10 cellular contexts compared by ENCODE assay signal in the genomic region with DNA sequence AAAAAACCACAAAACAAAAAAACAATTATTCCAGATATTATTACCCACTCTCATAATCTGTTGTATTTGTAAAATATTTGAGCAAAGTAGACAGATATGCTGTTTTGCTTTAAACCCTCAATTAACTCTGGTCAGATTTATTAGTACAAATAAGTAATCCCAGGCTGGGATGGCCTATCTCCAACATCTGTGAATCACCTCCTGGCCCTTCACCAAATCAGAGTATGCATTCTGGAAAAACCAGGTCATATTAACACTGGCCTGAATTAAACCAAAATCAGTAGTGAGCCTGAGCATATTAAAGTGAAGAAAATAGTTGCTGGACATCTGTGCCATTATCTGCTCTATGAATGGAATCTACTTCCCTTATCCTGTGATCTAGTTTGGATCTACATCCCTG. TPM values are rescaled to one million over a fixed set of nuclear protein-coding genes. Genes with fewer than 3 reads are reported as not detected.
DNase-seq lines count a peak whose midpoint lies in the region; ATAC-seq, FAIRE-seq and TF ChIP-seq lines count a peak whose summit lies in the region.
"Had no signal": no experiment of that assay in that cellular context is flagged by ENCODE, and none has a peak within 500 bp of the region (broad histone marks: within the 10 kb centered on the region; RNA-seq: fewer than 3 reads in every experiment).

No MANE protein-coding gene starts in this region.

- H3K4me3 ChIP-seq in body of pancreas (no peak overlapping the region), keratinocyte (ENCODE audit: control insufficient read depth in 2 of 3, extremely low read depth in 1 of 3, insufficient read depth in 2 of 3, low read depth in 1 of 3, low read length in 3 of 3) (no peak overlapping the region), upper lobe of left lung (no peak overlapping the region)

- H3K4me3 Mint-ChIP-seq in activated T-cell treated with anti-CD3 and anti-CD28 coated beads, Interleukin-2, amount 50 U/mL, for 24 hours: no peak overlapping the region
- H3K4me3 Mint-ChIP-seq: IgD-negative memory B cell had no signal

- peaks cover 17% of the 10 kb centered on the region for H3K79me2 ChIP-seq in keratinocyte (ENCODE audit: control insufficient read depth, insufficient read depth, low read length)

- FAIRE-seq in keratinocyte (lab: Jason Lieb, UNC): peak; percentile 78

- no peaks in the 10 kb centered on the region for H3K27me3 ChIP-seq in body of pancreas
- no peaks in the 10 kb centered on the region for H3K27me3 ChIP-seq in keratinocyte (ENCODE audit: control insufficient read depth, extremely low read depth, insufficient read depth, low read length)
- H3K27me3 ChIP-seq in upper lobe of left lung: no peaks in the 10 kb centered on the region
- H3K27me3 ChIP-seq: BE2C had no signal

- TF ChIP-seq POLR2A in body of pancreas (IDR thresholded peaks at IDR 0.05) (no peak), upper lobe of left lung (IDR thresholded peaks at IDR 0.05) (no peak)

- ATAC-seq in body of pancreas (peak; percentile 86), upper lobe of left lung (ENCODE audit: low FRiP score in 2 of 2) (peak in 1 of 2 donors; percentile 76)

- peaks cover 53% of the 10 kb centered on the region for H3K4me1 ChIP-seq in body of pancreas
- H3K4me1 ChIP-seq in keratinocyte (ENCODE audit: control insufficient read depth, extremely low read depth, insufficient read depth, low read length): peaks cover 26% of the 10 kb centered on the region
- peaks cover 35 to 49% (median 46%) of the 10 kb centered on the region in 4 donors for H3K4me1 ChIP-seq in upper lobe of left lung

- no peaks in the 10 kb centered on the region for H4K20me1 ChIP-seq in keratinocyte (ENCODE audit: control insufficient read depth, extremely low read depth, insufficient read depth, low read length)

- no peaks in the 10 kb centered on the region for H3K9me3 Mint-ChIP-seq in activated T-cell treated with anti-CD3 and anti-CD28 coated beads, Interleukin-2, amount 50 U/mL, for 24 hours
- H3K9me3 Mint-ChIP-seq: IgD-negative memory B cell had no signal

- no peak overlapping the region for H2AFZ ChIP-seq in keratinocyte (ENCODE audit: control insufficient read depth, low read length)

- H3K36me3 Mint-ChIP-seq in activated T-cell treated with anti-CD3 and anti-CD28 coated beads, Interleukin-2, amount 50 U/mL, for 24 hours (ENCODE audit: low read depth): peaks cover 85% of the 10 kb centered on the region

- dilution Hi-C loops in keratinocyte (cut with MboI; ENCODE audit: extremely low pct_ligation_motif_present, low sequenced_read_pairs): no loop called here

- peaks cover 57% of the 10 kb centered on the region for H3K4me1 Mint-ChIP-seq in activated T-cell treated with anti-CD3 and anti-CD28 coated beads, Interleukin-2, amount 50 U/mL, for 24 hours (ENCODE audit: low read depth)

- H3K36me3 ChIP-seq in body of pancreas (replicated peaks in 1 of 2; ENCODE audit: insufficient read depth in 1 of 2, low read depth in 2 of 2) (peaks cover 9 to 15% of the 10 kb centered on the region in 2 donors), keratinocyte (ENCODE audit: control insufficient read depth in 2 of 2, extremely low read depth in 1 of 2, insufficient read depth in 2 of 2, low read length in 2 of 2) (peaks cover 18 to 26% of the 10 kb centered on the region in 2 experiments), upper lobe of left lung (peaks cover 11 to 54% (median 43%) of the 10 kb centered on the region in 4 donors)

- intact Hi-C loops in body of pancreas (cut with DNase I): no loop called here

- TF ChIP-seq EP300 in upper lobe of left lung (IDR thresholded peaks at IDR 0.05): no peak

- peak overlapping the region; percentile 2 for H3K4me2 ChIP-seq in keratinocyte (ENCODE audit: control insufficient read depth, extremely low read depth, insufficient read depth, low read depth, low read length)

- TF ChIP-seq CTCF in body of pancreas (IDR thresholded peaks at IDR 0.05) (no peak), keratinocyte (optimal IDR thresholded peaks at IDR 0.05 in 1 of 3, IDR thresholded peaks at IDR 0.05 in 1 of 3, conservative IDR thresholded peaks at IDR 0.05 in 1 of 3; ENCODE audit: extremely low read depth in 1 of 3, insufficient read depth in 2 of 3, low read length in 3 of 3) (no peak), upper lobe of left lung (IDR thresholded peaks at IDR 0.05) (no peak)

- H3K9me1 ChIP-seq in keratinocyte (ENCODE audit: control insufficient read depth, extremely low read depth, insufficient read depth, low read length): peaks cover 2% of the 10 kb centered on the region

- H3K27me3 Mint-ChIP-seq in activated T-cell treated with anti-CD3 and anti-CD28 coated beads, Interleukin-2, amount 50 U/mL, for 24 hours: no peaks in the 10 kb centered on the region
- H3K27me3 Mint-ChIP-seq: IgD-negative memory B cell had no signal

- no peak for DNase-seq in activated T-cell treated with anti-CD3 and anti-CD28 coated beads, Interleukin-2, amount 50 U/mL, for 24 hours
- DNase-seq in activated T-cell treated with anti-CD3 and anti-CD28 coated beads for 4 hours (no peak), body of pancreas (peak; percentile 67 to 82 (median 76)), keratinocyte (ENCODE audit: low read depth, low spot score) (no peak), upper lobe of left lung (no peak), UCSD-AML1 (lab: John Stamatoyannopoulos, UW; ENCODE audit: unreplicated experiment) (no peak), NCI-H526 treated with DMSO at 0.1 percent for 48 hours (lab: John Stamatoyannopoulos, UW) (no peak), NCI-H2107 treated with DMSO at 0.1 percent for 48 hours (lab: John Stamatoyannopoulos, UW; ENCODE audit: unreplicated experiment) (no peak)
- DNase-seq: BE2C had no signal

- peak overlapping the region; percentile 78 for H3K27ac Mint-ChIP-seq in activated T-cell treated with anti-CD3 and anti-CD28 coated beads, Interleukin-2, amount 50 U/mL, for 24 hours

- H3K9me3 ChIP-seq in body of pancreas (no peaks in the 10 kb centered on the region), keratinocyte (ENCODE audit: control insufficient read depth, low read depth, low read length) (no peaks in the 10 kb centered on the region), upper lobe of left lung (no peaks in the 10 kb centered on the region)
- H3K9me3 ChIP-seq: BE2C had no signal

- no peak overlapping the region for H3K9ac ChIP-seq in keratinocyte (ENCODE audit: control insufficient read depth, extremely low read depth, insufficient read depth, low read length)

- H3K27ac ChIP-seq in body of pancreas (peak overlapping the region; percentile 65 to 83 (median 74)), keratinocyte (ENCODE audit: control insufficient read depth, insufficient read depth, low read length) (peak overlapping the region; percentile 29), upper lobe of left lung (peak overlapping the region in 3 of 4 donors; percentile 22 to 64 (median 48))

RNA-seq across cellular contexts. Expression of gene STAT3, which starts 41.0 kb away (rescaled TPM):
- total RNA-seq in body of pancreas (10 to 100 TPM; 79.4 to 99.5 TPM), upper lobe of left lung (100 to 1,000 TPM; 228 to 335 (median 264) TPM)
- 30.6 to 55.8 TPM (median 37.4 TPM) in 3 replicates for polyA plus RNA-seq in keratinocyte
- polyA plus RNA-seq in keratinocyte (2011; ENCODE audit: low read depth): 36.5 TPM
- 40.0 and 43.3 TPM in 2 replicates for polyA plus RNA-seq in keratinocyte (2011; cell fraction: cytosol; rRNA removed)
- 68.3 and 77.9 TPM in 2 replicates for polyA plus RNA-seq in keratinocyte (2011; cell fraction: nucleus; rRNA removed)
- polyA plus RNA-seq in keratinocyte (2012; ENCODE audit: low replicate concordance): 44.6 and 57.8 TPM in 2 replicates
- 70.0 to 118 TPM (median 78.5 TPM) in 3 replicates for polyA minus RNA-seq in keratinocyte
- 59.5 TPM for polyA minus RNA-seq in keratinocyte (2011; cell fraction: cytosol; rRNA and poly(A)+ RNA removed)
- 45.8 and 80.0 TPM in 2 replicates for polyA minus RNA-seq in keratinocyte (2011; cell fraction: nucleus; rRNA and poly(A)+ RNA removed)

RNA-seq across cellular contexts. Expression of gene STAT5A, which starts 58.9 kb away (rescaled TPM):
- total RNA-seq in body of pancreas (10 to 100 TPM; 25.2 to 52.1 TPM), upper lobe of left lung (100 to 1,000 TPM in 1 of 6 donors, 10 to 100 TPM in 5; 33.7 to 119 (median 70.3) TPM)
- polyA plus RNA-seq in keratinocyte: 0.28 to 0.53 TPM (median 0.51 TPM) in 3 replicates
- polyA plus RNA-seq in keratinocyte (2011; ENCODE audit: low read depth): 1.7 TPM
- polyA plus RNA-seq in keratinocyte (2011; cell fraction: cytosol; rRNA removed): 0.32 and 0.61 TPM in 2 replicates
- polyA plus RNA-seq in keratinocyte (2011; cell fraction: nucleus; rRNA removed): 0.64 and 1.2 TPM in 2 replicates
- polyA plus RNA-seq in keratinocyte (2012; ENCODE audit: low replicate concordance): 0.39 and 2.2 TPM in 2 replicates
- 0.43 to 2.8 TPM (median 0.77 TPM) in 3 replicates for polyA minus RNA-seq in keratinocyte
- polyA minus RNA-seq in keratinocyte (2011; cell fraction: cytosol; rRNA and poly(A)+ RNA removed): 1.2 TPM
- polyA minus RNA-seq in keratinocyte (2011; cell fraction: nucleus; rRNA and poly(A)+ RNA removed): 0.74 and 3.1 TPM in 2 replicates

Comparison
In these comparisons a context has a peak if more than half of its experiments do, and no peak if none do; other contexts are left out.
1. DNase-seq: peak in body of pancreas (4 of 4); none in activated T-cell treated with anti-CD3 and anti-CD28 coated beads, Interleukin-2, amount 50 U/mL, for 24 hours (single experiment), activated T-cell treated with anti-CD3 and anti-CD28 coated beads for 4 hours (single experiment), keratinocyte (single experiment), upper lobe of left lung (0 of 2), UCSD-AML1 (single experiment), NCI-H526 treated with DMSO at 0.1 percent for 48 hours (single experiment) and NCI-H2107 treated with DMSO at 0.1 percent for 48 hours (single experiment).
2. Peak in every context shown above with its lines, with median percentiles within 50 percentile points of each other: H3K27ac ChIP-seq.